In the genomic region with DNA sequence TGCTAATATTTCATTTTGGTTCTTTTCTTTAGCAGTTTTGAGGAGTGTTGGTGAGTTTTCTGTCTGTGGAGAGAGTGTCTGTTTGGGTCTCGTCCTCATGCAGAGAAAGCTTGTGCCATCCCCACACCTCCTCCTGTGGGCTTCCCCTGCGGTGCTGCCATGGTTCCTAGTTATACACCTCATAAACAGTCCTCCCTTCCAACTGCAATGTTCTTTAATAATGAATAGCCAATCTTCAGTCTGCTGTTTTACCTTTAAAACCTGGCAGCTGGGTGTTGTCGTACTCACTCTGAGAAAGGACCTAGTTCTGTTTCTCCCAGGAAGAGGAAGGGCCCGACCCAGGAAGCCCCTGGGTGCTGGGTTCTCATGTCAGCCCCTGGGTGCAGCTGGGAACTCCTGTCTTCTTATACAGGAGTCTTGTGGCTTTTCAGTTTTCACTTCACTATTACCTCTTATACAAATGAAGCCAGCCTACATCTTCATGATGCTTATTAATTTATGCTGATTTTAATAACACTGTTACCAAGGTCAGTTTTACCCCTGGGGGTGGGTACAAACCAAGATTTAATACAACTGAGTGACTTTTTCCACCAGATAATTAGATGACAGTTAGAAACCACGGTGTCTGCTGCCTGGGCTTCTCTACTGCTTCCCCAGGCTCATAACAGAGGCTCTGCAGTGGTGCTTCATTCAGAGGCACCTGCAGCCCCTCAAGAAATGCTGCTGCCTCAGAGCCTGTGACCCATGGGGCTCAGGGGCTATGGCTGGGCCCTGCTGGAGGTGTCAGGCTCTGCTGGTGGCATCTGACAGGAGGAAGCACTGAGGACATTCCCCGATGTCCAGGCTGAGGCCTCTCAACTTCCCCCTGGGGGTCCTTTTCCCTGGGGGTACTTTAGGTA, we compare ENCODE assay signal across 12 cellular contexts. TPM values are rescaled to one million over a fixed set of nuclear protein-coding genes. Genes with fewer than 3 reads are reported as not detected.
DNase-seq lines count a peak whose midpoint lies in the region; ATAC-seq and TF ChIP-seq lines count a peak whose summit lies in the region.
"Had no signal": no experiment of that assay in that cellular context is flagged by ENCODE, and none has a peak within 500 bp of the region (broad histone marks: within the 10 kb centered on the region; RNA-seq: fewer than 3 reads in every experiment).

No MANE protein-coding gene starts in this region.

- H3K4me3 ChIP-seq in mucosa of descending colon = no peak overlapping the region
- H3K4me3 ChIP-seq in SK-N-SH (ENCODE audit: low read depth in 2 of 2, low read length in 1 of 2) = no peak overlapping the region
- H3K4me3 ChIP-seq: heart left ventricle, lung, prostate gland had no signal

- 91% methylated on average over 6 of the region's 6 CpGs for whole genome bisulfite sequencing in SK-N-SH (ENCODE audit: low lambda C conversion rate)

- H3K27ac ChIP-seq in SK-N-SH (ENCODE audit: low read depth in 2 of 2, low read length in 1 of 2) = no peak overlapping the region
- H3K27ac ChIP-seq: heart left ventricle, prostate gland had no signal

- TF ChIP-seq RAD21 in SK-N-SH (IDR thresholded peaks at IDR 0.05; ENCODE audit: low read length) = no peak

- no peaks in the 10 kb centered on the region for H4K20me1 ChIP-seq in SK-N-SH (ENCODE audit: insufficient read depth)

- H3K4me1 ChIP-seq in mucosa of descending colon (ENCODE audit: low read depth) (no peaks in the 10 kb centered on the region), SK-N-SH (ENCODE audit: control insufficient read depth in 1 of 2, insufficient read depth in 2 of 2, low read depth in 1 of 2, low read length in 1 of 2) (no peaks in the 10 kb centered on the region)
- H3K4me1 ChIP-seq: prostate gland had no signal

- H3K9me2 ChIP-seq in SK-N-SH = no peaks in the 10 kb centered on the region

- TF ChIP-seq CTCF in mucosa of descending colon (IDR thresholded peaks at IDR 0.05) (no peak), SK-N-SH (IDR thresholded peaks at IDR 0.05) (no peak)

- TF ChIP-seq EP300 in SK-N-SH (IDR thresholded peaks at IDR 0.05; ENCODE audit: borderline replicate concordance in 1 of 2, low read depth in 1 of 2, low read length in 1 of 2) = no peak

- POLR2A ChIA-PET in SK-N-SH (lab: Yijun Ruan, JAX) = no interaction called here

- CTCF ChIA-PET in SK-N-SH (lab: Yijun Ruan, JAX) = interaction anchor here (1.3 kb wide), 1 partner anchor 136 kb away, joined by 4 read pairs; no protein-coding TSS in a partner anchor

- DNase-seq in mucosa of descending colon = no peak
- no peak for DNase-seq in NCI-H2196 (lab: John Stamatoyannopoulos, UW; ENCODE audit: unreplicated experiment)
- no peak for DNase-seq in COLO829 (ENCODE audit: low spot score)
- no peak for DNase-seq in SK-N-SH
- DNase-seq: activated naive CD8-positive, alpha-beta T cell treated with anti-CD3 and anti-CD28 coated beads, Interleukin-2, amount 10 ng/mL, durations not matched to agents 7 days and 5 days; heart left ventricle; NCI-H1930 had no signal

- H3K27me3 ChIP-seq in SK-N-SH (ENCODE audit: insufficient read depth) = no peaks in the 10 kb centered on the region
- H3K27me3 ChIP-seq: heart left ventricle had no signal

- H3K79me2 ChIP-seq in SK-N-SH (ENCODE audit: insufficient read depth) = no peaks in the 10 kb centered on the region

- H2AFZ ChIP-seq in SK-N-SH (ENCODE audit: low read depth) = no peak overlapping the region

- no peaks in the 10 kb centered on the region for H3F3A ChIP-seq in SK-N-SH (replicated peaks; ENCODE audit: insufficient read depth)

- H3K36me3 ChIP-seq in mucosa of descending colon (ENCODE audit: low read depth) (no peaks in the 10 kb centered on the region), SK-N-SH (replicated peaks in 1 of 2; ENCODE audit: control insufficient read depth in 1 of 2, insufficient read depth in 2 of 2, low read length in 1 of 2) (peaks cover 5 to 50% of the 10 kb centered on the region in 2 experiments)
- H3K36me3 ChIP-seq: prostate gland had no signal

- intact Hi-C loops in mucosa of descending colon (cut with DNase I, micrococcal nuclease) = no loop called here

- H3K4me2 ChIP-seq in SK-N-SH = no peak overlapping the region

- no peak overlapping the region for H3K9ac ChIP-seq in SK-N-SH

- ATAC-seq in GM18868 (IDR thresholded peaks at IDR 0.05; ENCODE audit: unreplicated experiment) = peak; percentile 63
- peak; percentile 69 for ATAC-seq in GM21423 (IDR thresholded peaks at IDR 0.05; ENCODE audit: unreplicated experiment)
- peak; percentile 71 for ATAC-seq in HG03354 (IDR thresholded peaks at IDR 0.05; ENCODE audit: poor library complexity, severe bottlenecking, unreplicated experiment)
- ATAC-seq in mucosa of descending colon = peak; percentile 23
- ATAC-seq: heart left ventricle had no signal

- H3K9me3 ChIP-seq in mucosa of descending colon (no peaks in the 10 kb centered on the region), SK-N-SH (no peaks in the 10 kb centered on the region)
- H3K9me3 ChIP-seq: heart left ventricle, prostate gland had no signal

TF ChIP-seq in SK-N-SH, 30 proteins besides CTCF, POLR2A, EP300 and RAD21:
- TF ChIP-seq ELF1 (IDR thresholded peaks at IDR 0.05) (no peak), TEAD4 (IDR thresholded peaks at IDR 0.05; ENCODE audit: borderline replicate concordance, insufficient read depth) (no peak), FOSL2 (IDR thresholded peaks at IDR 0.05; ENCODE audit: borderline replicate concordance, low read depth) (no peak)

RNA-seq across cellular contexts. Expression of a gene that starts 59.1 kb away (rescaled TPM):
- 10 to 100 TPM; 27.7 to 35.2 (median 28.0) TPM for total RNA-seq in mucosa of descending colon
- 39.9 and 40.3 TPM in 2 replicates for polyA plus RNA-seq in SK-N-SH (2012; rRNA removed)
- 42.1 and 50.6 TPM in 2 replicates for polyA plus RNA-seq in SK-N-SH (2012; cell fraction: cytosol; rRNA removed)
- 25.5 and 57.8 TPM in 2 replicates for polyA plus RNA-seq in SK-N-SH (2012; cell fraction: nucleus; rRNA removed)

RNA-seq across cellular contexts. Expression of a gene that starts 59.2 kb away (rescaled TPM):
- 10 to 100 TPM; 32.6 to 44.3 (median 35.4) TPM for total RNA-seq in mucosa of descending colon
- 46.9 and 62.0 TPM in 2 replicates for polyA plus RNA-seq in SK-N-SH (2012; rRNA removed)
- 67.1 and 86.3 TPM in 2 replicates for polyA plus RNA-seq in SK-N-SH (2012; cell fraction: cytosol; rRNA removed)
- polyA plus RNA-seq in SK-N-SH (2012; cell fraction: nucleus; rRNA removed) = 53.8 and 64.5 TPM in 2 replicates
